In genomic region chr3:106965286-106965685, GRCh38 we compare ENCODE assay signal across 18 cellular contexts.
"Had no signal": no experiment of that assay in that cellular context is flagged by ENCODE, and none has a peak within 500 bp of the region (broad histone marks: within the 10 kb centered on the region; RNA-seq: fewer than 3 reads in every experiment).

No MANE protein-coding gene starts in this region.

- H3K9me3 ChIP-seq: breast epithelium, tibial artery, uterus had no signal

- H3K27me3 ChIP-seq: breast epithelium, heart left ventricle, tibial artery, uterus had no signal

- H3K36me3 ChIP-seq: breast epithelium, heart left ventricle, tibial artery had no signal

- H3K4me3 ChIP-seq: breast epithelium, heart left ventricle, tibial artery, uterus had no signal

- H3K27ac ChIP-seq: breast epithelium, epithelial cell of prostate, heart left ventricle, uterus had no signal

- DNase-seq: activated CD4-positive, alpha-beta T cell treated with anti-CD3 and anti-CD28 coated beads, Interleukin-2, amount 50 U/mL, for 1 hour; activated naive CD4-positive, alpha-beta T cell treated with Interleukin-2 at 50 U/mL for 16 hours; anterior cingulate cortex; dermis blood vessel endothelial cell; foreskin melanocyte; heart left ventricle; mammary epithelial cell; naive thymus-derived CD8-positive, alpha-beta T cell; stimulated activated CD4-positive, alpha-beta T cell treated with anti-CD3 and anti-CD28 coated beads, Interleukin-2, amount 100 ng/mL, for 48 hours; T-cell; T-helper 9 cell; tibial artery; uterus had no signal

- ATAC-seq: activated CD4-positive, CD25-positive, alpha-beta regulatory T cell treated with anti-CD3 and anti-CD28 coated beads, Interleukin-2, amount 50 U/mL, for 24 hours; activated T-helper 17 cell treated with anti-CD3 and anti-CD28 coated beads, Interleukin-2, amount 50 U/mL, for 72 hours; naive thymus-derived CD8-positive, alpha-beta T cell; stimulated activated memory B cell treated with anti-CD40 and anti-IgM and Interleukin-4, amounts not matched to agents 10 μg/mL and 1 μg/mL and 100 μg/mL, for 72 hours; T-cell had no signal

- H3K4me1 ChIP-seq: breast epithelium, uterus had no signal
